In the genomic region with DNA sequence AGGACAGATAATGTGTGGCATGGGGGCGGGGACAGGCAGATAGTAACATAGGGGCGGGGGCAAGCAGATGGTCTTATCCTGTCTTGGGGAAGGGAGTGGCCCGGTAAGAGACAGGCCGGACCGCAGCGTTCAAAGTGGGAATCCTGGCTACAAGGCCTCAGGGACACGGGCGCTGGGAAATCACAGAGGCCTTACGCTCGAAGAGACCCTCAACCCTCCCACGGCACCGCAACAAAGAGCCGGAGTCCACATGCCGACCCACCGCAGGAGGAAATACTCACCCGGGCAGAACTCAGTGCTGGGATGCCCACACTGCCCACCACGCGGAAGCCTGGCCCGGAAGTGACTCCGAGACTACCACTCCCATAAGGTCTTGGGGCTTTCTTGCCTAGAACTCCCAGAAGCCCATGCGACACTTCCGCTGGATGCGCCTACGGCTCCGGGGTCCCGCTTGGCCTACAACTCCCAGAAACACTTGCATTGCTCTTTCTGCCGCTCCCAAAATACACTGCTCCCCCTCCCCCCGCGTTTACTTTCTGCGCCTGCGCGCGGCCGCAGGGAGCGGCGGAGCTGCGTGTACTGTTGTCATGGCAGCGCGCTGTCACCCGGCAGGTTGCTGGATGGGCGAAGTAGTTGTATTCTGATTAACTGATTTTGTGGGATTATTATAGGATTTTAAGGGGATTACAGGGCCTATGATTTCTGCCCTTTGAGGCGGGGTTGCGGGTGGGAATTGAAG, we compare ENCODE assay signal across 8 cellular contexts. TPM values are rescaled to one million over a fixed set of nuclear protein-coding genes. Genes with fewer than 3 reads are reported as not detected.
A peak's percentile ranks its signal among the peaks of the same experiment; 100 is the strongest.
DNase-seq lines count a peak whose midpoint lies in the region; ATAC-seq and TF ChIP-seq lines count a peak whose summit lies in the region.

TSS of gene CTU1 (minus strand) at position 344 of the 739 bp plus-strand sequence. CDS start 3,840 bp downstream, outside the sequence.

- peak within 1 kb of the TSS; percentile 84 for H3K27ac Mint-ChIP-seq in nephron progenitor cell
- H3K27ac Mint-ChIP-seq in stimulated activated naive CD8-positive, alpha-beta T cell treated with anti-CD3 and anti-CD28 coated beads, Interleukin-15, amount 100 ng/mL, for 72 hours: peak within 1 kb of the TSS; percentile 95 to 97

- peaks cover 12% of the 10 kb centered on the region for H3K36me3 Mint-ChIP-seq in nephron progenitor cell (ENCODE audit: low read depth)

- H3K9me3 Mint-ChIP-seq in nephron progenitor cell: no peaks in the 10 kb centered on the region
- no peaks in the 10 kb centered on the region for H3K9me3 Mint-ChIP-seq in stimulated activated naive CD8-positive, alpha-beta T cell treated with anti-CD3 and anti-CD28 coated beads, Interleukin-15, amount 100 ng/mL, for 72 hours

- peak within 1 kb of the TSS; percentile 89 for H3K4me3 ChIP-seq in H7 (ENCODE audit: insufficient read depth, low read depth, low read length)

- peaks cover 17% of the 10 kb centered on the region for H3K4me1 Mint-ChIP-seq in nephron progenitor cell
- peaks cover 50% of the 10 kb centered on the region for H3K4me1 Mint-ChIP-seq in stimulated activated naive CD8-positive, alpha-beta T cell treated with anti-CD3 and anti-CD28 coated beads, Interleukin-15, amount 100 ng/mL, for 72 hours

- peak within 1 kb of the TSS; percentile 94 for H3K4me3 Mint-ChIP-seq in nephron progenitor cell
- H3K4me3 Mint-ChIP-seq in stimulated activated naive CD8-positive, alpha-beta T cell treated with anti-CD3 and anti-CD28 coated beads, Interleukin-15, amount 100 ng/mL, for 72 hours: peak within 1 kb of the TSS; percentile 88 to 96

- DNase-seq in ELF-1 (ENCODE audit: low read depth, low spot score) (peak; percentile 100), H7 (peak; percentile 97), M059J (ENCODE audit: low read depth) (peak; percentile 99), SHP77 (lab: John Stamatoyannopoulos, UW) (peak; percentile 98 to 99), activated gamma-delta T cell (lab: John Stamatoyannopoulos, UW) (peak; percentile 94), fibroblast of the conjunctiva (ENCODE audit: low read depth) (peak; percentile 98), nephron progenitor cell (peak; percentile 97)
- peak; percentile 97 to 99 for DNase-seq in stimulated activated naive CD8-positive, alpha-beta T cell treated with anti-CD3 and anti-CD28 coated beads, Interleukin-15, amount 100 ng/mL, for 72 hours

- peaks cover 7% of the 10 kb centered on the region for H3K27me3 Mint-ChIP-seq in nephron progenitor cell (ENCODE audit: low read depth, poor library complexity)
- H3K27me3 Mint-ChIP-seq in stimulated activated naive CD8-positive, alpha-beta T cell treated with anti-CD3 and anti-CD28 coated beads, Interleukin-15, amount 100 ng/mL, for 72 hours: no peaks in the 10 kb centered on the region

- peak; percentile 98 for ATAC-seq in stimulated activated naive CD8-positive, alpha-beta T cell treated with anti-CD3 and anti-CD28 coated beads, Interleukin-15, amount 100 ng/mL, for 72 hours

- peaks cover 3% of the 10 kb centered on the region for H3K27me3 ChIP-seq in H7 (ENCODE audit: control insufficient read depth, insufficient read depth, low read length)

- TF ChIP-seq CTCF in nephron progenitor cell (IDR thresholded peaks at IDR 0.05): no peak

- peaks cover 1% of the 10 kb centered on the region for H3K36me3 ChIP-seq in H7 (replicated peaks; ENCODE audit: control insufficient read depth, insufficient read depth, low read length)

RNA-seq across cellular contexts. Expression of gene CTU1, which starts in this region (rescaled TPM):
- 12.9 and 15.3 TPM in 2 replicates for total RNA-seq in H7 (2014; rRNA removed; shearing (Covaris generic))
- 1.4 and 9.7 TPM in 2 replicates for total RNA-seq in M059J (2014; rRNA removed; shearing (Covaris generic))

Comparison
In these comparisons a context has a peak if more than half of its experiments do, and no peak if none do; other contexts are left out.
1. Peak in every context shown above with its lines: DNase-seq, ATAC-seq and H3K4me3 ChIP-seq.